ENCODE assay signal across 8 cellular contexts in genomic region chrX:1652011-1652811, GRCh38. TPM values are rescaled to one million over a fixed set of nuclear protein-coding genes. Genes with fewer than 3 reads are reported as not detected.
DNase-seq lines count a peak whose midpoint lies in the region; ATAC-seq lines count a peak whose summit lies in the region.
"Not testable (repeated sequence)": the region's sequence is repeated elsewhere in the genome, so short reads cannot be mapped to it uniquely, and the experiment has no call there.

No MANE protein-coding gene starts in this region.

- not testable (repeated sequence) for H4K5ac ChIP-seq in mesendoderm (ENCODE audit: low read length)

- not testable (repeated sequence) for H3K36me3 Mint-ChIP-seq in activated naive CD4-positive, alpha-beta T cell treated with anti-CD3 and anti-CD28 coated beads for 36 hours (ENCODE audit: low read depth)

- not testable (repeated sequence) for H3K4me2 ChIP-seq in mesendoderm (ENCODE audit: low read length)

- H2BK120ac ChIP-seq in mesendoderm (ENCODE audit: low read depth, low read length), result not testable (repeated sequence)

- intact Hi-C loops in activated naive CD4-positive, alpha-beta T cell treated with anti-CD3 and anti-CD28 coated beads for 36 hours (cut with micrococcal nuclease), result loop anchor here (1.0 to 10.0 kb wide), 2 partner anchors 941 to 1163 kb away; no protein-coding TSS in a partner anchor

- DNase-seq in Caki2 (ENCODE audit: low read depth) (peak; percentile 38), HCEC 1CT (peak; percentile 37), NCI-H2081 (lab: John Stamatoyannopoulos, UW) (peak; percentile 19 to 24), SK-MEL-5 (ENCODE audit: low read depth, low spot score) (peak; percentile 58), fibroblast of peridontal ligament (ENCODE audit: extremely low read depth) (peak; percentile 65), mesendoderm (peak; percentile 82)
- peak; percentile 56 for DNase-seq in activated naive CD4-positive, alpha-beta T cell treated with anti-CD3 and anti-CD28 coated beads for 36 hours
- DNase-seq in stimulated activated naive CD8-positive, alpha-beta T cell treated with anti-CD3 and anti-CD28 coated beads, Interleukin-15, Interleukin-2, amounts not matched to agents 100 U/mL and 50 U/mL, for 24 hours, result peak; percentile 14

- not testable (repeated sequence) for H3K4me1 ChIP-seq in mesendoderm (ENCODE audit: control insufficient read depth, low read depth, low read length)

- no CpG with 5 or more reads among the region's 25 CpGs for WGBS in mesendoderm (ENCODE audit: extremely low coverage, insufficient coverage, low lambda C conversion rate)

- H3K36me3 ChIP-seq in mesendoderm (ENCODE audit: control insufficient read depth, insufficient read depth, low read length), result not testable (repeated sequence)

- not testable (repeated sequence) for H3K23ac ChIP-seq in mesendoderm (ENCODE audit: low read length)

- H2BK15ac ChIP-seq in mesendoderm (replicated peaks; ENCODE audit: low read depth), result not testable (repeated sequence)

- H3K27ac Mint-ChIP-seq in activated naive CD4-positive, alpha-beta T cell treated with anti-CD3 and anti-CD28 coated beads for 36 hours, result not testable (repeated sequence)

- not testable (repeated sequence) for H3K56ac ChIP-seq in mesendoderm (ENCODE audit: low read length)

- H3K27me3 Mint-ChIP-seq in activated naive CD4-positive, alpha-beta T cell treated with anti-CD3 and anti-CD28 coated beads for 36 hours (ENCODE audit: low read depth), result not testable (repeated sequence)

- H3K4me1 Mint-ChIP-seq in activated naive CD4-positive, alpha-beta T cell treated with anti-CD3 and anti-CD28 coated beads for 36 hours (ENCODE audit: low read depth), result peaks cover 10% of the 10 kb centered on the region

- CTCF ChIA-PET in activated naive CD4-positive, alpha-beta T cell treated with anti-CD3 and anti-CD28 coated beads for 36 hours (lab: Charles Lee), result not testable (repeated sequence)

- not testable (repeated sequence) for H2BK5ac ChIP-seq in mesendoderm (ENCODE audit: low read length)

- not testable (repeated sequence) for H3K4ac ChIP-seq in mesendoderm (ENCODE audit: low read depth, low read length)

- H3K79me2 ChIP-seq in mesendoderm (ENCODE audit: control insufficient read depth, insufficient read depth, low read length), result not testable (repeated sequence)

- not testable (repeated sequence) for H4K8ac ChIP-seq in mesendoderm (ENCODE audit: low read depth, low read length)

- not testable (repeated sequence) for H3K27me3 ChIP-seq in mesendoderm (ENCODE audit: insufficient read depth, low read length, poor library complexity)

- H3K4me3 Mint-ChIP-seq in activated naive CD4-positive, alpha-beta T cell treated with anti-CD3 and anti-CD28 coated beads for 36 hours, result not testable (repeated sequence)

- ATAC-seq in stimulated activated naive CD8-positive, alpha-beta T cell treated with anti-CD3 and anti-CD28 coated beads, Interleukin-15, Interleukin-2, amounts not matched to agents 100 U/mL and 50 U/mL, for 24 hours, result not testable (repeated sequence)

- in situ Hi-C loops in Caki2 (cut with HindIII; ENCODE audit: low pct_unique_long_range_greater_than_20kb, low sequenced_read_pairs); SK-MEL-5 (cut with HindIII; ENCODE audit: low pct_unique_long_range_greater_than_20kb, low sequenced_read_pairs): not testable (repeated sequence)

- not testable (repeated sequence) for H3K18ac ChIP-seq in mesendoderm (ENCODE audit: low read length)

- H3K4me3 ChIP-seq in mesendoderm (ENCODE audit: low read length), result not testable (repeated sequence)

- H2AK5ac ChIP-seq in mesendoderm (ENCODE audit: low read length), result not testable (repeated sequence)

- H3K27ac ChIP-seq in mesendoderm (ENCODE audit: low read depth, low read length), result not testable (repeated sequence)

- not testable (repeated sequence) for H3K9ac ChIP-seq in mesendoderm (ENCODE audit: low read length)

- not testable (repeated sequence) for H3K79me1 ChIP-seq in mesendoderm (ENCODE audit: low read length)

- not testable (repeated sequence) for H3K9me3 Mint-ChIP-seq in activated naive CD4-positive, alpha-beta T cell treated with anti-CD3 and anti-CD28 coated beads for 36 hours

RNA-seq across cellular contexts. Expression of gene ASMT, which starts 37.4 kb away (rescaled TPM):
- not detected in 2 replicates for total RNA-seq in Caki2 (2014; rRNA removed; shearing (Covaris generic); ENCODE audit: low replicate concordance)
- total RNA-seq in SK-MEL-5 (2014; rRNA removed; shearing (Covaris generic)), result 0.90 and 2.0 TPM in 2 replicates
- 0.52 and 1.1 TPM in 2 replicates for polyA plus RNA-seq in SK-MEL-5 (2015; cell fraction: cytosol; rRNA removed)
- 2.9 TPM in 1 of 2 replicates, not detected in the other for polyA plus RNA-seq in SK-MEL-5 (2015; cell fraction: nucleus; rRNA removed)
- not detected for total RNA-seq in activated naive CD4-positive, alpha-beta T cell treated with anti-CD3 and anti-CD28 coated beads for 36 hours
- polyA plus RNA-seq in mesendoderm (2013, experiment 1 of 2), result 0.34 TPM
- polyA plus RNA-seq in mesendoderm (2013, experiment 2 of 2), result 0.36 TPM

Comparison
In these comparisons a context has a peak if more than half of its experiments do, and no peak if none do; other contexts are left out.
1. DNase-seq: peak in every context shown above with its lines; median percentile 82 in mesendoderm; 65 in fibroblast of peridontal ligament; 58 in SK-MEL-5; 56 in activated naive CD4-positive, alpha-beta T cell treated with anti-CD3 and anti-CD28 coated beads for 36 hours; 38 in Caki2; 37 in HCEC 1CT; 22 in NCI-H2081; 14 in stimulated activated naive CD8-positive, alpha-beta T cell treated with anti-CD3 and anti-CD28 coated beads, Interleukin-15, Interleukin-2, amounts not matched to agents 100 U/mL and 50 U/mL, for 24 hours.